23 cellular contexts compared by ENCODE assay signal in genomic region chr10:89219512-89220218, GRCh38. TPM values are rescaled to one million over a fixed set of nuclear protein-coding genes. Genes with fewer than 3 reads are reported as not detected.
DNase-seq lines count a peak whose midpoint lies in the region; ATAC-seq lines count a peak whose summit lies in the region.
"Had no signal": no experiment of that assay in that cellular context is flagged by ENCODE, and none has a peak within 500 bp of the region (broad histone marks: within the 10 kb centered on the region; RNA-seq: fewer than 3 reads in every experiment).

No MANE protein-coding gene starts in this region.

- peaks cover 50% of the 10 kb centered on the region for H3K36me3 Mint-ChIP-seq in activated T-helper 17 cell treated with anti-CD3 and anti-CD28 coated beads, Interleukin-2, amount 50 U/mL, for 72 hours (ENCODE audit: low read depth)
- H3K36me3 Mint-ChIP-seq in activated CD4-positive, alpha-beta T cell treated with anti-CD3 and anti-CD28 coated beads for 36 hours (ENCODE audit: low read depth), result no peaks in the 10 kb centered on the region

- peak; percentile 74 for DNase-seq in Ammon's horn (ENCODE audit: low spot score)
- DNase-seq in midbrain (lab: John Stamatoyannopoulos, UW), result peak; percentile 69
- DNase-seq in islet precursor cell, result no peak
- DNase-seq in GOT3 (lab: John Stamatoyannopoulos, UW), result no peak
- DNase-seq in NCI-H2081 (lab: John Stamatoyannopoulos, UW), result no peak
- no peak for DNase-seq in activated CD4-positive, alpha-beta T cell treated with anti-CD3 and anti-CD28 coated beads for 36 hours
- DNase-seq: activated CD4-positive, alpha-beta T cell treated with anti-CD3 and anti-CD28 coated beads for 4 hours; activated naive CD8-positive, alpha-beta T cell treated with anti-CD3 and anti-CD28 coated beads for 36 hours; brain microvascular endothelial cell; dermis blood vessel endothelial cell; foreskin fibroblast; H9; mesendoderm; naive B cell; NCI-H1417; stimulated activated CD4-positive, alpha-beta T cell treated with anti-CD3 and anti-CD28 coated beads, Interleukin-12 subunit alpha, Interleukin-12 subunit beta, amount 100 ng/mL, for 4 hours; stimulated activated CD4-positive, alpha-beta T cell treated with anti-CD3 and anti-CD28 coated beads, Interleukin-4, amount 100 ng/mL, for 4 hours; stimulated activated naive CD8-positive, alpha-beta T cell treated with anti-CD3 and anti-CD28 coated beads, Interleukin-15, amount 100 ng/mL, for 72 hours had no signal

- no peak for ATAC-seq in activated T-helper 17 cell treated with anti-CD3 and anti-CD28 coated beads, Interleukin-2, amount 50 U/mL, for 72 hours (replicated peaks)
- ATAC-seq in esophagus mucosa, result peak; percentile 71
- no peak for ATAC-seq in activated CD4-positive, alpha-beta T cell treated with anti-CD3 and anti-CD28 coated beads for 36 hours
- ATAC-seq: stimulated activated naive CD8-positive, alpha-beta T cell treated with anti-CD3 and anti-CD28 coated beads, Interleukin-15, amount 100 ng/mL, for 72 hours had no signal

- CTCF ChIA-PET in activated CD4-positive, alpha-beta T cell treated with anti-CD3 and anti-CD28 coated beads for 36 hours (lab: Charles Lee), result interaction anchor here (0.7 to 3.3 kb wide), 6 partner anchors 9 to 285 kb away, joined by 3 to 75 read pairs (median 36); partner anchors contain the start of gene CH25H

- POLR2A ChIA-PET in activated CD4-positive, alpha-beta T cell treated with anti-CD3 and anti-CD28 coated beads for 36 hours (lab: Charles Lee), result no interaction called here

- no peaks in the 10 kb centered on the region for H3K9me3 Mint-ChIP-seq in activated T-helper 17 cell treated with anti-CD3 and anti-CD28 coated beads, Interleukin-2, amount 50 U/mL, for 72 hours
- no peaks in the 10 kb centered on the region for H3K9me3 Mint-ChIP-seq in activated CD4-positive, alpha-beta T cell treated with anti-CD3 and anti-CD28 coated beads for 36 hours (ENCODE audit: low read depth)
- H3K9me3 Mint-ChIP-seq: activated naive CD8-positive, alpha-beta T cell treated with anti-CD3 and anti-CD28 coated beads for 36 hours; H9; naive B cell; stimulated activated naive CD8-positive, alpha-beta T cell treated with anti-CD3 and anti-CD28 coated beads, Interleukin-15, amount 100 ng/mL, for 72 hours had no signal

- no peaks in the 10 kb centered on the region for H3K4me1 Mint-ChIP-seq in activated T-helper 17 cell treated with anti-CD3 and anti-CD28 coated beads, Interleukin-2, amount 50 U/mL, for 72 hours
- H3K4me1 Mint-ChIP-seq in activated CD4-positive, alpha-beta T cell treated with anti-CD3 and anti-CD28 coated beads for 36 hours, result peaks cover 7% of the 10 kb centered on the region

- H3K27ac Mint-ChIP-seq in activated T-helper 17 cell treated with anti-CD3 and anti-CD28 coated beads, Interleukin-2, amount 50 U/mL, for 72 hours, result peak overlapping the region; percentile 26
- no peak overlapping the region for H3K27ac Mint-ChIP-seq in activated CD4-positive, alpha-beta T cell treated with anti-CD3 and anti-CD28 coated beads for 36 hours
- H3K27ac Mint-ChIP-seq: activated naive CD8-positive, alpha-beta T cell treated with anti-CD3 and anti-CD28 coated beads for 36 hours; stimulated activated naive CD8-positive, alpha-beta T cell treated with anti-CD3 and anti-CD28 coated beads, Interleukin-15, amount 100 ng/mL, for 72 hours had no signal

- no peaks in the 10 kb centered on the region for H3K27me3 Mint-ChIP-seq in activated T-helper 17 cell treated with anti-CD3 and anti-CD28 coated beads, Interleukin-2, amount 50 U/mL, for 72 hours
- no peaks in the 10 kb centered on the region for H3K27me3 Mint-ChIP-seq in activated CD4-positive, alpha-beta T cell treated with anti-CD3 and anti-CD28 coated beads for 36 hours
- H3K27me3 Mint-ChIP-seq: activated naive CD8-positive, alpha-beta T cell treated with anti-CD3 and anti-CD28 coated beads for 36 hours; naive B cell; stimulated activated naive CD8-positive, alpha-beta T cell treated with anti-CD3 and anti-CD28 coated beads, Interleukin-15, amount 100 ng/mL, for 72 hours had no signal

- intact Hi-C loops in activated CD4-positive, alpha-beta T cell treated with anti-CD3 and anti-CD28 coated beads for 36 hours (cut with DNase I, micrococcal nuclease), result loop anchor here in 1 of 2 experiments (5.0 kb wide), 1 partner anchor 382 kb away; no protein-coding TSS in a partner anchor

- no peak overlapping the region for H3K4me3 Mint-ChIP-seq in activated T-helper 17 cell treated with anti-CD3 and anti-CD28 coated beads, Interleukin-2, amount 50 U/mL, for 72 hours
- H3K4me3 Mint-ChIP-seq in activated CD4-positive, alpha-beta T cell treated with anti-CD3 and anti-CD28 coated beads for 36 hours, result no peak overlapping the region
- H3K4me3 Mint-ChIP-seq: activated naive CD8-positive, alpha-beta T cell treated with anti-CD3 and anti-CD28 coated beads for 36 hours; H9; naive B cell; stimulated activated naive CD8-positive, alpha-beta T cell treated with anti-CD3 and anti-CD28 coated beads, Interleukin-15, amount 100 ng/mL, for 72 hours had no signal

RNA-seq across cellular contexts. Expression of gene CH25H, which starts 12.5 kb away (rescaled TPM):
- not detected for total RNA-seq in activated T-helper 17 cell treated with anti-CD3 and anti-CD28 coated beads, Interleukin-2, amount 50 U/mL, for 72 hours
- 4.8 TPM for total RNA-seq in esophagus mucosa
- not detected for total RNA-seq in activated CD4-positive, alpha-beta T cell treated with anti-CD3 and anti-CD28 coated beads for 36 hours
- total RNA-seq: endothelial cell of umbilical vein; NCI-H460; T-helper 1 cell treated with Interleukin-12 subunit alpha and Interleukin-12 subunit beta and Interleukin-4 antibody, amounts not matched to agents 30 ng/mL and 1 ng/mL, for 36 hours had no signal

RNA-seq across cellular contexts. Expression of gene LIPA, which starts 31.9 kb away (rescaled TPM):
- 10 to 100 TPM; 26.4 to 68.5 TPM for total RNA-seq in activated T-helper 17 cell treated with anti-CD3 and anti-CD28 coated beads, Interleukin-2, amount 50 U/mL, for 72 hours
- 26.6 TPM for total RNA-seq in esophagus mucosa
- 10 to 100 TPM; 17.0 to 22.1 TPM for total RNA-seq in activated CD4-positive, alpha-beta T cell treated with anti-CD3 and anti-CD28 coated beads for 36 hours

Comparison
In these comparisons a context has a peak if more than half of its experiments do, and no peak if none do; other contexts are left out.
1. DNase-seq: peak in Ammon's horn (single experiment) and midbrain (single experiment); none in islet precursor cell (single experiment), GOT3 (single experiment), NCI-H2081 (0 of 2) and activated CD4-positive, alpha-beta T cell treated with anti-CD3 and anti-CD28 coated beads for 36 hours (single experiment).